ENCODE assay signal across 1 cellular context in the genomic region with DNA sequence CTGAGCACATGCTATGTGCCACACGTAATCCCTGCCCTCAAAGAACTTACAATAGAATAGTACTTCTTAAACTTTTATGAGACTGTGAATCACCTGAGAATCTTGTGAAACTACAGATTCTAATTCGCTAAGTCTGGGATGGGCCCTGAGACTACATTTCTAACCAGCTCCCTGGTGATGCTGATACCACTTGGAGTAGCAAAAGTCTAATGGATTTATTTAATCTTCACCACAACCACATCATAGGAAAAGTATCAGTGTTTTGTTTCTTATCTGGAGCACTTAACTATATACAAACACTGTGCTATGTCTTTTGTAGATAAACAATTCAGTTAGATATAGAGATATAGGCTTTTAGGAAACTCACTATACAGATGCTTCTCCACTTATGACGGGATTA.
TF ChIP-seq lines count a peak whose summit lies in the region.

No MANE protein-coding gene starts in this region.

TF ChIP-seq in HEK293, 187 proteins besides CTCF, POLR2A, EP300 and RAD21 (continued from another document):
- peak; percentile 57 for TF ChIP-seq PRDM6 (tag by site-specific recombination; IDR thresholded peaks at IDR 0.05)
- no peak for TF ChIP-seq ZNF571 (tag by site-specific recombination; IDR thresholded peaks at IDR 0.05)
- no peak for TF ChIP-seq ZNF10 (tag by site-specific recombination; IDR thresholded peaks at IDR 0.05)
- TF ChIP-seq REPIN1 (tag by site-specific recombination; IDR thresholded peaks at IDR 0.05; ENCODE audit: low read depth), result no peak
- TF ChIP-seq FEZF1 (tag by site-specific recombination; IDR thresholded peaks at IDR 0.05), result peak; percentile 67
- TF ChIP-seq TCF7L2 (IDR thresholded peaks at IDR 0.05; ENCODE audit: borderline replicate concordance, low read depth, low read length), result peak; percentile 87
